In genomic region chr6:3838992-3839867, GRCh38 we compare ENCODE assay signal across 1 cellular context.
A peak's percentile ranks its signal among the peaks of the same experiment; 100 is the strongest.
TF ChIP-seq lines count a peak whose summit lies in the region.

No MANE protein-coding gene starts in this region.

TF ChIP-seq in HepG2, 621 proteins besides CTCF, POLR2A, EP300 and RAD21 (continued from another document and continues in another):
- TF ChIP-seq ZNF441 (CRISPR knock-in tag; IDR thresholded peaks at IDR 0.05; ENCODE audit: borderline replicate concordance) (peak; percentile 81), RFX3 (CRISPR knock-in tag; IDR thresholded peaks at IDR 0.05) (peak; percentile 79), HES4 (CRISPR knock-in tag; IDR thresholded peaks at IDR 0.05; ENCODE audit: borderline replicate concordance) (peak; percentile 95), ZNF234 (CRISPR knock-in tag; conservative IDR thresholded peaks at IDR 0.05) (no peak), KAT7 (CRISPR knock-in tag; IDR thresholded peaks at IDR 0.05; ENCODE audit: borderline replicate concordance) (no peak), DRAP1 (CRISPR knock-in tag; IDR thresholded peaks at IDR 0.05) (peak; percentile 86), ZNF280B (CRISPR knock-in tag; IDR thresholded peaks at IDR 0.05; ENCODE audit: borderline replicate concordance) (no peak), TP53 (CRISPR knock-in tag; conservative IDR thresholded peaks at IDR 0.05) (no peak), ZNF839 (CRISPR knock-in tag; IDR thresholded peaks at IDR 0.05; ENCODE audit: borderline replicate concordance) (no peak), ZBTB7B (CRISPR knock-in tag; IDR thresholded peaks at IDR 0.05) (0 out of 2 replicates have a peak, but pooled peaks have one; percentile 73), ZBTB14 (CRISPR knock-in tag; IDR thresholded peaks at IDR 0.05) (no peak), TEAD3 (CRISPR knock-in tag; optimal IDR thresholded peaks at IDR 0.05; ENCODE audit: borderline replicate concordance) (peak; percentile 90), BORCS8-MEF2B (CRISPR knock-in tag; IDR thresholded peaks at IDR 0.05) (no peak), DMTF1 (CRISPR knock-in tag; IDR thresholded peaks at IDR 0.05) (no peak), CBX2 (IDR thresholded peaks at IDR 0.05; ENCODE audit: low read depth, low read length) (no peak), CBX2 (CRISPR knock-in tag; IDR thresholded peaks at IDR 0.05; ENCODE audit: low read depth) (no peak), ZNF558 (CRISPR knock-in tag; IDR thresholded peaks at IDR 0.05; ENCODE audit: borderline replicate concordance) (no peak), U2AF2 (IDR thresholded peaks at IDR 0.05; ENCODE audit: low read depth, low read length) (no peak), GPN1 (CRISPR knock-in tag; IDR thresholded peaks at IDR 0.05; ENCODE audit: borderline replicate concordance) (no peak), FOXA3 (CRISPR knock-in tag; IDR thresholded peaks at IDR 0.05) (peak; percentile 98), ARNT (IDR thresholded peaks at IDR 0.05) (no peak), RXRA (CRISPR knock-in tag; IDR thresholded peaks at IDR 0.05) (peak; percentile 38; the same call in 1 of the 2 replicates), IRF2 (CRISPR knock-in tag; IDR thresholded peaks at IDR 0.05) (peak; percentile 47; the same call in 1 of the 2 replicates), SP140L (CRISPR knock-in tag; IDR thresholded peaks at IDR 0.05; ENCODE audit: borderline replicate concordance) (no peak), ADNP (CRISPR knock-in tag; IDR thresholded peaks at IDR 0.05) (no peak), ZNF414 (CRISPR knock-in tag; IDR thresholded peaks at IDR 0.05) (no peak), ZBTB21 (CRISPR knock-in tag; IDR thresholded peaks at IDR 0.05) (no peak), NR2F6 (IDR thresholded peaks at IDR 0.05) (peak; percentile 67), NR2F6 (CRISPR knock-in tag; IDR thresholded peaks at IDR 0.05) (peak; percentile 85; the same call in 1 of the 2 replicates), ZNF747 (CRISPR knock-in tag; IDR thresholded peaks at IDR 0.05; ENCODE audit: borderline replicate concordance) (peak; percentile 70; the same call in 1 of the 2 replicates), ARHGAP35 (CRISPR knock-in tag; IDR thresholded peaks at IDR 0.05; ENCODE audit: borderline replicate concordance) (0 out of 2 replicates have a peak, but pooled peaks have one; percentile 54), ARID5B (CRISPR knock-in tag; IDR thresholded peaks at IDR 0.05) (peak; percentile 88), KLF16 (CRISPR knock-in tag; IDR thresholded peaks at IDR 0.05) (peak in 1 of 2 experiments; percentile 71; a peak in 2 of 4 replicates), ETV5 (CRISPR knock-in tag; IDR thresholded peaks at IDR 0.05; ENCODE audit: borderline replicate concordance) (peak; percentile 65; the same call in 1 of the 2 replicates), ZNF691 (CRISPR knock-in tag; IDR thresholded peaks at IDR 0.05; ENCODE audit: borderline replicate concordance, low read depth) (0 out of 2 replicates have a peak, but pooled peaks have one; percentile 69), ZNF431 (CRISPR knock-in tag; IDR thresholded peaks at IDR 0.05; ENCODE audit: borderline replicate concordance, low read depth) (no peak), ZNF557 (CRISPR knock-in tag; IDR thresholded peaks at IDR 0.05) (no peak), TSC22D2 (CRISPR knock-in tag; IDR thresholded peaks at IDR 0.05; ENCODE audit: borderline replicate concordance) (no peak), ELF1 (CRISPR knock-in tag; IDR thresholded peaks at IDR 0.05) (peak; percentile 37; the same call in 1 of the 2 replicates), ZNF256 (CRISPR knock-in tag; conservative IDR thresholded peaks at IDR 0.05) (no peak), ZNF382 (CRISPR knock-in tag; IDR thresholded peaks at IDR 0.05; ENCODE audit: borderline replicate concordance) (no peak), GPBP1L1 (CRISPR knock-in tag; IDR thresholded peaks at IDR 0.05) (no peak), SNAI1 (CRISPR knock-in tag; IDR thresholded peaks at IDR 0.05; ENCODE audit: borderline replicate concordance) (0 out of 2 replicates have a peak, but pooled peaks have one; percentile 30), TGIF2 (CRISPR knock-in tag; IDR thresholded peaks at IDR 0.05) (no peak), HOXD1 (CRISPR knock-in tag; IDR thresholded peaks at IDR 0.05) (no peak), SMYD3 (CRISPR knock-in tag; IDR thresholded peaks at IDR 0.05) (no peak), ZNF850 (CRISPR knock-in tag; conservative IDR thresholded peaks at IDR 0.05) (peak; percentile 57; the same call in 1 of the 2 replicates), ZFP36L1 (CRISPR knock-in tag; IDR thresholded peaks at IDR 0.05) (no peak), ZNF570 (CRISPR knock-in tag; IDR thresholded peaks at IDR 0.05; ENCODE audit: borderline replicate concordance) (0 out of 2 replicates have a peak, but pooled peaks have one; percentile 62), ZNF335 (CRISPR knock-in tag; IDR thresholded peaks at IDR 0.05) (no peak), ZNF253 (CRISPR knock-in tag; IDR thresholded peaks at IDR 0.05; ENCODE audit: borderline replicate concordance) (no peak), ZNF432 (CRISPR knock-in tag; IDR thresholded peaks at IDR 0.05; ENCODE audit: borderline replicate concordance) (no peak), ZBTB42 (CRISPR knock-in tag; IDR thresholded peaks at IDR 0.05) (0 out of 2 replicates have a peak, but pooled peaks have one; percentile 71), HOXA3 (CRISPR knock-in tag; IDR thresholded peaks at IDR 0.05) (peak; percentile 59; the same call in 1 of the 2 replicates), ZBTB43 (CRISPR knock-in tag; conservative IDR thresholded peaks at IDR 0.05) (0 out of 2 replicates have a peak, but pooled peaks have one; percentile 15), SNRNP70 (IDR thresholded peaks at IDR 0.05; ENCODE audit: low read depth, low read length) (no peak), ZNF775 (CRISPR knock-in tag; IDR thresholded peaks at IDR 0.05; ENCODE audit: borderline replicate concordance) (peak; percentile 55; the same call in 1 of the 2 replicates), CREBL2 (CRISPR knock-in tag; IDR thresholded peaks at IDR 0.05; ENCODE audit: borderline replicate concordance) (no peak)
